10 cellular contexts compared by ENCODE assay signal in genomic region chr7:17365776-17366175, GRCh38.
"Had no signal": no experiment of that assay in that cellular context is flagged by ENCODE, and none has a peak within 500 bp of the region (broad histone marks: within the 10 kb centered on the region; RNA-seq: fewer than 3 reads in every experiment).

No MANE protein-coding gene starts in this region.

- H3K4me3 ChIP-seq: GM23248, HAP-1, K562 had no signal

- H3K27ac ChIP-seq: GM23248, HL-60 had no signal

- H3K9me3 Mint-ChIP-seq: HFFc6 had no signal

- ATAC-seq: HCT116, HepG2, K562 had no signal

- H3K27ac Mint-ChIP-seq: HFFc6 had no signal

- H3K9me3 ChIP-seq: HAP-1 had no signal

- H3K4me3 Mint-ChIP-seq: HFFc6 had no signal

- H3K9ac ChIP-seq: GM23248 had no signal

- FAIRE-seq: HepG2, K562 had no signal

- H3K36me3 ChIP-seq: HAP-1 had no signal

- DNase-seq: GM23248, GOT3, H7, HFFc6, KG1 had no signal

- H3K4me1 ChIP-seq: HAP-1 had no signal

- H2AFZ ChIP-seq: GM23248 had no signal
